ENCODE assay signal across 8 cellular contexts in genomic region chr16:58025351-58026138, GRCh38. TPM values are rescaled to one million over a fixed set of nuclear protein-coding genes. Genes with fewer than 3 reads are reported as not detected.
DNase-seq lines count a peak whose midpoint lies in the region; ATAC-seq and TF ChIP-seq lines count a peak whose summit lies in the region.

TSS of gene MMP15 (plus strand) at chr16:58025754. CDS start at chr16:58026351, 597 bp downstream.

- no peak within 1 kb of the TSS for H3K27ac ChIP-seq in endodermal cell (ENCODE audit: low read depth, low read length)

- peaks cover 25% of the 10 kb centered on the region for H3K4me1 ChIP-seq in endodermal cell (ENCODE audit: control insufficient read depth, insufficient read depth, low read length)

- peak within 1 kb of the TSS; percentile 76 for H3K4me3 Mint-ChIP-seq in endodermal cell

- H3K4me3 ChIP-seq in GM12864 (ENCODE audit: low read depth, low read length) (peak within 1 kb of the TSS; percentile 58), endodermal cell (ENCODE audit: low read length) (peak within 1 kb of the TSS; percentile 85)

- peak within 1 kb of the TSS; percentile 96 for H3K27ac Mint-ChIP-seq in endodermal cell

- peaks cover 26% of the 10 kb centered on the region for H3K36me3 ChIP-seq in endodermal cell (ENCODE audit: control insufficient read depth, insufficient read depth, low read length)

- H3K4me1 Mint-ChIP-seq in endodermal cell, result peaks cover 54% of the 10 kb centered on the region

- WGBS in endodermal cell (ENCODE audit: insufficient coverage in 1 of 2, insufficient read length in 1 of 2), 2 experiments, result 0% methylated on average over 35 to 87 of the region's 90 CpGs

- ATAC-seq in HG02852 (IDR thresholded peaks at IDR 0.05; ENCODE audit: unreplicated experiment) (peak; percentile 55), GM21447 (IDR thresholded peaks at IDR 0.05; ENCODE audit: unreplicated experiment) (no peak)

- DNase-seq in GM12864 (ENCODE audit: low read depth) (no peak), NCI-H526 (lab: John Stamatoyannopoulos, UW) (peak; percentile 51 to 84), endodermal cell (peak; percentile 99), mesenteric fat pad (ENCODE audit: low spot score) (no peak)
- peak; percentile 30 to 41 for DNase-seq in activated CD8-positive, alpha-beta memory T cell treated with anti-CD3 and anti-CD28 coated beads for 4 hours (ENCODE audit: low read depth in 2 of 2)
- DNase-seq in stimulated activated CD8-positive, alpha-beta memory T cell treated with anti-CD3 and anti-CD28 coated beads, Interleukin-15, amount 100 ng/mL, for 24 hours (ENCODE audit: low read depth), result peak; percentile 25

- no peaks in the 10 kb centered on the region for H3K9me3 Mint-ChIP-seq in endodermal cell

- no peaks in the 10 kb centered on the region for H3K27me3 ChIP-seq in endodermal cell (ENCODE audit: control insufficient read depth, insufficient read depth, low read length, poor library complexity, severe bottlenecking)

- TF ChIP-seq CTCF in GM12864 (IDR thresholded peaks at IDR 0.05; ENCODE audit: low read depth, low read length, missing control alignments) (no peak), endodermal cell (conservative IDR thresholded peaks at IDR 0.05) (no peak)

- peaks cover 11% of the 10 kb centered on the region for H3K36me3 Mint-ChIP-seq in endodermal cell (ENCODE audit: low read depth)

- peak within 1 kb of the TSS; percentile 63 for H3K9ac ChIP-seq in endodermal cell (ENCODE audit: extremely low read depth, low read length, poor library complexity, severe bottlenecking)

- no peaks in the 10 kb centered on the region for H3K9me3 ChIP-seq in endodermal cell (ENCODE audit: control insufficient read depth, low read length)

- H3K27me3 Mint-ChIP-seq in endodermal cell (ENCODE audit: insufficient read depth), result no peaks in the 10 kb centered on the region

RNA-seq across cellular contexts. Expression of gene MMP15, which starts in this region (rescaled TPM):
- 100 to 1,000 TPM in 1 of 2 donors, 10 to 100 TPM in 1; 99.8 to 105 TPM for total RNA-seq in endodermal cell
- 34.0 TPM for polyA plus RNA-seq in endodermal cell (2013, experiment 1 of 2)
- 34.0 TPM for polyA plus RNA-seq in endodermal cell (2013, experiment 2 of 2)
- total RNA-seq in mesenteric fat pad, result 23.2 TPM

Comparison
In these comparisons a context has a peak if more than half of its experiments do, and no peak if none do; other contexts are left out.
1. DNase-seq: peak in NCI-H526 (2 of 2), activated CD8-positive, alpha-beta memory T cell treated with anti-CD3 and anti-CD28 coated beads for 4 hours (2 of 2), endodermal cell (single experiment) and stimulated activated CD8-positive, alpha-beta memory T cell treated with anti-CD3 and anti-CD28 coated beads, Interleukin-15, amount 100 ng/mL, for 24 hours (single experiment); none in GM12864 (single experiment) and mesenteric fat pad (single experiment).